In the genomic region with DNA sequence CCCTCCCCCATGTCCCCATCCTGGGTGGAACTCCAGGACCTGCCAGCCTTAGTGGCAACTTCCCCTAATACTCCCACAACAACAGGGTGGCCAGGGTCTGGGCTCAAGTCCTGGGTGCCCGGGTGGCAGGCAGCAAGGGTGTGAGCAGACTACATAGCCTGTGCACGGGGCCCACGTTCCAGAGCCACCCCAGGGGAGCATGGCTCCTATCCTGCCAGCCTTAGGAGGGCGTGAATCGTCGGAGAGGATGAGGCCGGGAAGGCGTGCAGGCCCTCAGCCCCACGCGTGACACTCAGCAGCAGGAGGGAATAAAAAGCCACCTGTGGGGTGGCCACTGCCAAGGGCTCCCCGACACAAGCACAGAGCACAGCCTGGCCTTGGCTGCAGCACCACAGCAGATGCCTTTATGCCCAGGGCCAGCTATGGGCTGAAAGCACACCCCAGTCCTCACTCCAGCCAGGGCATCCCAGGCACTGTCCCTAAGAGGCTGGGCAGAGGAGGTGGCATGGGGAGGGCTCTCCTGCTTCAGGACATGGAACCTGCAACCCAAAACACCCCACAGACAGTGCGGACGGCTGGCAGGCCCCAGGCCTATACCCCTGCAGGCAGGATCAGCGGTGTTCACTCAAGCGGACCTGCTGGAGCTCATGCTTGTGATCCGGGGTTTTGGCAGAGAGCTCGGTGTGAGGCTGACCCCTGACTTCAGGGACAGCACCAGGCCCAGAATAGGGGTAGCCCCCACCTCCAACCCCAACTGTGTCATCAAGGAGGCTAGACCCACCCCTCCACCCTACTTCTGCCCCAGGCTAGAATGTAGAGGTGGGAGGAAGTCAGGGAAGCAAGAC, we compare ENCODE assay signal across 14 cellular contexts. TPM values are rescaled to one million over a fixed set of nuclear protein-coding genes. Genes with fewer than 3 reads are reported as not detected.
DNase-seq lines count a peak whose midpoint lies in the region; ATAC-seq and TF ChIP-seq lines count a peak whose summit lies in the region.
"Had no signal": no experiment of that assay in that cellular context is flagged by ENCODE, and none has a peak within 500 bp of the region (broad histone marks: within the 10 kb centered on the region; RNA-seq: fewer than 3 reads in every experiment).

No MANE protein-coding gene starts in this region.

- H3K4me1 ChIP-seq in SK-N-SH (ENCODE audit: control insufficient read depth in 1 of 2, insufficient read depth in 2 of 2, low read depth in 1 of 2, low read length in 1 of 2) (peaks cover 76% of the 10 kb centered on the region in 2 experiments), upper lobe of left lung (peaks cover 86 to 91% (median 89%) of the 10 kb centered on the region in 4 donors)

- H2AFZ ChIP-seq in SK-N-SH (ENCODE audit: low read depth) = no peak overlapping the region

- peak overlapping the region; percentile 98 for H3K9ac ChIP-seq in SK-N-SH

- H3K4me2 ChIP-seq in SK-N-SH = peak overlapping the region; percentile 81

- CTCF ChIA-PET in SK-N-SH (lab: Yijun Ruan, JAX) = interaction anchor here (1.6 to 3.1 kb wide), 4 partner anchors 9 to 144 kb away, joined by 7 to 25 read pairs (median 10); no protein-coding TSS in a partner anchor

- ATAC-seq in SK-N-SH treated with all-trans-retinoic acid at 6 μM for 48 hours (no peak), upper lobe of left lung (ENCODE audit: low FRiP score in 2 of 2) (no peak), HG03432 (IDR thresholded peaks at IDR 0.05; ENCODE audit: unreplicated experiment) (no peak)

- peaks cover 0 to 3% of the 10 kb centered on the region in 2 experiments for H3K36me3 ChIP-seq in SK-N-SH (replicated peaks in 1 of 2; ENCODE audit: control insufficient read depth in 1 of 2, insufficient read depth in 2 of 2, low read length in 1 of 2)
- H3K36me3 ChIP-seq in upper lobe of left lung = no peaks in the 10 kb centered on the region

- TF ChIP-seq EP300 in SK-N-SH (IDR thresholded peaks at IDR 0.05; ENCODE audit: borderline replicate concordance in 1 of 2, low read depth in 1 of 2, low read length in 1 of 2) (no peak), upper lobe of left lung (IDR thresholded peaks at IDR 0.05) (no peak)

- TF ChIP-seq RAD21 in SK-N-SH (IDR thresholded peaks at IDR 0.05; ENCODE audit: low read length) = no peak

- H3K9me3 Mint-ChIP-seq in neural crest cell = no peaks in the 10 kb centered on the region

- DNase-seq in SK-N-SH = no peak
- no peak for DNase-seq in epithelial cell of proximal tubule (ENCODE audit: low read depth)
- no peak for DNase-seq in neural crest cell (ENCODE audit: low read depth, low spot score)
- no peak for DNase-seq in upper lobe of left lung
- DNase-seq in HUDEP-2 (lab: John Stamatoyannopoulos, UW; ENCODE audit: unreplicated experiment in 76 of 76) = no peak
- DNase-seq in AG08395 (ENCODE audit: low spot score) = no peak
- DNase-seq: 8988T; activated T-cell treated with anti-CD3 and anti-CD28 coated beads, Interleukin-2, amount 50 U/mL, for 48 hours; effector CD4-positive, alpha-beta T cell; Kasumi-1; NCI-H524 treated with DMSO at 0.1 percent for 48 hours had no signal

- POLR2A ChIA-PET in SK-N-SH (lab: Yijun Ruan, JAX) = no interaction called here

- H3F3A ChIP-seq in SK-N-SH (replicated peaks; ENCODE audit: insufficient read depth) = peaks cover 32% of the 10 kb centered on the region

- peak overlapping the region; percentile 78 for H3K4me3 Mint-ChIP-seq in neural crest cell

- H3K4me3 ChIP-seq in SK-N-SH (ENCODE audit: low read depth in 2 of 2, low read length in 1 of 2) = peak overlapping the region in 1 of 2 experiments; percentile 88; a peak in 1 of 4 replicates
- H3K4me3 ChIP-seq in epithelial cell of proximal tubule (ENCODE audit: low read depth, low read length) = peak overlapping the region; percentile 96
- H3K4me3 ChIP-seq in upper lobe of left lung = peak overlapping the region in 1 of 4 donors; percentile 87

- H3K27me3 Mint-ChIP-seq in neural crest cell (ENCODE audit: low read depth) = peaks cover 7% of the 10 kb centered on the region

- TF ChIP-seq CTCF in SK-N-SH (IDR thresholded peaks at IDR 0.05) (no peak), epithelial cell of proximal tubule (conservative IDR thresholded peaks at IDR 0.05; ENCODE audit: low read depth, low read length) (no peak), neural crest cell (conservative IDR thresholded peaks at IDR 0.05) (no peak), upper lobe of left lung (IDR thresholded peaks at IDR 0.05) (no peak)

- H3K9me3 ChIP-seq in SK-N-SH = no peaks in the 10 kb centered on the region
- no peaks in the 10 kb centered on the region for H3K9me3 ChIP-seq in upper lobe of left lung

- H3K9me2 ChIP-seq in SK-N-SH = no peaks in the 10 kb centered on the region

- peaks cover 66% of the 10 kb centered on the region for H4K20me1 ChIP-seq in SK-N-SH (ENCODE audit: insufficient read depth)

- 84% methylated on average over 11 of the region's 17 CpGs for WGBS in SK-N-SH (ENCODE audit: low lambda C conversion rate)
- WGBS in upper lobe of left lung, 2 donors = 30 to 84% methylated on average over 2 to 14 of the region's 17 CpGs

- H3K27ac ChIP-seq in SK-N-SH (ENCODE audit: low read depth in 2 of 2, low read length in 1 of 2) (peak overlapping the region in 1 of 2 experiments; percentile 98; a peak in 2 of 4 replicates), upper lobe of left lung (peak overlapping the region; percentile 91 to 95 (median 93))

- H3K36me3 Mint-ChIP-seq in neural crest cell (ENCODE audit: low read depth) = no peaks in the 10 kb centered on the region

- no peak for TF ChIP-seq POLR2A in upper lobe of left lung (IDR thresholded peaks at IDR 0.05)

- H3K4me1 Mint-ChIP-seq in neural crest cell = peaks cover 68% of the 10 kb centered on the region

- no peak overlapping the region for H3K27ac Mint-ChIP-seq in neural crest cell (ENCODE audit: unreplicated experiment)

- peaks cover 94% of the 10 kb centered on the region for H3K79me2 ChIP-seq in SK-N-SH (ENCODE audit: insufficient read depth)

- no peaks in the 10 kb centered on the region for H3K27me3 ChIP-seq in SK-N-SH (ENCODE audit: insufficient read depth)
- peaks cover 0 to 6% (median 0%) of the 10 kb centered on the region in 4 donors for H3K27me3 ChIP-seq in upper lobe of left lung

TF ChIP-seq in SK-N-SH, 30 proteins besides CTCF, POLR2A, EP300 and RAD21 (continues in another document):
- TF ChIP-seq ELF1 (IDR thresholded peaks at IDR 0.05) = no peak
- no peak for TF ChIP-seq TCF12 (IDR thresholded peaks at IDR 0.05)
- TF ChIP-seq GATA2 (CRISPR knock-in tag; IDR thresholded peaks at IDR 0.05) = no peak
- TF ChIP-seq MXI1 (IDR thresholded peaks at IDR 0.05; ENCODE audit: low read depth, low read length) = no peak
- TF ChIP-seq RCOR1 (IDR thresholded peaks at IDR 0.05; ENCODE audit: low read length) = no peak
- TF ChIP-seq TEAD4 (IDR thresholded peaks at IDR 0.05; ENCODE audit: borderline replicate concordance, insufficient read depth) = no peak

TF ChIP-seq in SK-N-SH treated with all-trans-retinoic acid at 6 μM for 48 hours, 23 proteins besides CTCF, POLR2A, EP300 and RAD21 (continues in another document):
- TF ChIP-seq ZNF70 (CRISPR knock-in tag; IDR thresholded peaks at IDR 0.05) = no peak
- TF ChIP-seq, protein P1, sequence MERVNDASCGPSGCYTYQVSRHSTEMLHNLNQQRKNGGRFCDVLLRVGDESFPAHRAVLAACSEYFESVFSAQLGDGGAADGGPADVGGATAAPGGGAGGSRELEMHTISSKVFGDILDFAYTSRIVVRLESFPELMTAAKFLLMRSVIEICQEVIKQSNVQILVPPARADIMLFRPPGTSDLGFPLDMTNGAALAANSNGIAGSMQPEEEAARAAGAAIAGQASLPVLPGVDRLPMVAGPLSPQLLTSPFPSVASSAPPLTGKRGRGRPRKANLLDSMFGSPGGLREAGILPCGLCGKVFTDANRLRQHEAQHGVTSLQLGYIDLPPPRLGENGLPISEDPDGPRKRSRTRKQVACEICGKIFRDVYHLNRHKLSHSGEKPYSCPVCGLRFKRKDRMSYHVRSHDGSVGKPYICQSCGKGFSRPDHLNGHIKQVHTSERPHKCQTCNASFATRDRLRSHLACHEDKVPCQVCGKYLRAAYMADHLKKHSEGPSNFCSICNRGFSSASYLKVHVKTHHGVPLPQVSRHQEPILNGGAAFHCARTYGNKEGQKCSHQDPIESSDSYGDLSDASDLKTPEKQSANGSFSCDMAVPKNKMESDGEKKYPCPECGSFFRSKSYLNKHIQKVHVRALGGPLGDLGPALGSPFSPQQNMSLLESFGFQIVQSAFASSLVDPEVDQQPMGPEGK (CRISPR knock-in tag; IDR thresholded peaks at IDR 0.05; ENCODE audit: borderline replicate concordance) = no peak

RNA-seq across cellular contexts. Expression of a gene that starts 2.7 kb away (rescaled TPM):
- 29.2 and 45.1 TPM in 2 replicates for polyA plus RNA-seq in SK-N-SH (2012; rRNA removed)
- polyA plus RNA-seq in SK-N-SH (2012; cell fraction: cytosol; rRNA removed) = 18.4 and 30.6 TPM in 2 replicates
- 120 and 189 TPM in 2 replicates for polyA plus RNA-seq in SK-N-SH (2012; cell fraction: nucleus; rRNA removed)
- total RNA-seq in epithelial cell of proximal tubule (125 and 136 TPM in 2 replicates), neural crest cell (63.8 and 64.0 TPM in 2 replicates), upper lobe of left lung (10 to 100 TPM; 32.9 to 87.2 (median 61.7) TPM)
- total RNA-seq: T-helper 2 cell treated with Interferon-gamma antibody and Interleukin-4, amounts not matched to agents 100 ng/mL and 5 ng/mL, for 36 hours had no signal

RNA-seq across cellular contexts. Expression of a gene that starts 30.0 kb away (rescaled TPM):
- not detected in 2 replicates for polyA plus RNA-seq in SK-N-SH (2012; rRNA removed)
- not detected in 2 replicates for polyA plus RNA-seq in SK-N-SH (2012; cell fraction: cytosol; rRNA removed)
- polyA plus RNA-seq in SK-N-SH (2012; cell fraction: nucleus; rRNA removed) = not detected in 2 replicates
- total RNA-seq in epithelial cell of proximal tubule = not detected in 2 replicates
- total RNA-seq in neural crest cell = not detected in 2 replicates
- 10 to 100 TPM in 1 of 6 donors, 1 to 10 TPM in 1, not detected in 4; 5.1 to 11.3 TPM for total RNA-seq in upper lobe of left lung
- total RNA-seq: T-helper 2 cell treated with Interferon-gamma antibody and Interleukin-4, amounts not matched to agents 100 ng/mL and 5 ng/mL, for 36 hours had no signal

RNA-seq across cellular contexts. Expression of a gene that starts 41.8 kb away (rescaled TPM):
- polyA plus RNA-seq in SK-N-SH (2012; rRNA removed) = not detected in 2 replicates
- polyA plus RNA-seq in SK-N-SH (2012; cell fraction: cytosol; rRNA removed) = not detected in 2 replicates
- 0.04 TPM in 1 of 2 replicates, not detected in the other for polyA plus RNA-seq in SK-N-SH (2012; cell fraction: nucleus; rRNA removed)
- total RNA-seq in epithelial cell of proximal tubule (not detected in 2 replicates), neural crest cell (not detected in 2 replicates), upper lobe of left lung (10 to 100 TPM in 1 of 6 donors, 1 to 10 TPM in 1, not detected in 4; 9.8 to 15.9 TPM)
- total RNA-seq: T-helper 2 cell treated with Interferon-gamma antibody and Interleukin-4, amounts not matched to agents 100 ng/mL and 5 ng/mL, for 36 hours had no signal
